Comparison of ENCODE assay signal across 1 cellular context in the genomic region with DNA sequence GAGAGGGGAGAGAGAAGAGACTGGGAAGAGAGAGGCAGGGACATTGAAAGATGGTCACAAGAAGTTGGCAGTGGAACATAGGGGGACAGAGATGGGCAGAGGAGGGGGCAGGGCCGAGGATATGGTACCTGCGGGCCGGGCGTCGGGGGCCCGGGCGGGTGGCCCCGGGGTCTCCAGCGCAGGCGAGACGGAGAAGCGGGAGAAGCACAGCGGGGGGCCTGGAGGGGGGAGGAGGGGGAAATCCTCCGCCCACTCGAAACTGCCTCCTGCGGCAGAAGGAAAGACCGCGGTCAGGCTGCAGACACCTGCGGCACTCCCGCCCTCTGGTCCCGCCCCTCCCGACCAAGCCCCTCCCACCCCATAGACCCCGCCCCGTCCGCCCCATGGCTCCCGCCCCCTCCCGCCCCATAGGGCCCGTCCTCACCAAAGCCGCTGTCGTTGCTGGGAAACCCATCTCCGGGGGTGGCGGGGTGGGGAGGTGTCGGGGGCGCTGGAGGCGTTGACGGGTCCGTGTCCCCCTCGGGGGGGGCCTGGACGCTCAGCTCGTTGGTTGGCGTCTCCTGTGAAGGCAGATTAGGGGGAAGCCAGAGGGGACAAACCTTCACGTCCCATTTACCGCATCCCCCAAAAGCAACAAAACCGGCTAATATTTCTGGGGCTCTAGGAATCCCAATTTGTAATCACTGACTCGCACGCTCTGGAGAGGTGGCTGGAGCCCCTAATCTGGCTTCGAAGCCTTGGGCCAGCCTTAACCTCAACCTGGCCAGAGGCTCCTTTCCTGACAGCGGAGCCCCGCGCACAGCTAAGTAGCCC.
TF ChIP-seq lines count a peak whose summit lies in the region.

No MANE protein-coding gene starts in this region.

TF ChIP-seq in WTC11, 78 proteins besides CTCF, POLR2A, EP300 and RAD21 (continued from another document):
- TF ChIP-seq, protein P1, sequence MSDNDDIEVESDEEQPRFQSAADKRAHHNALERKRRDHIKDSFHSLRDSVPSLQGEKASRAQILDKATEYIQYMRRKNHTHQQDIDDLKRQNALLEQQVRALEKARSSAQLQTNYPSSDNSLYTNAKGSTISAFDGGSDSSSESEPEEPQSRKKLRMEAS (CRISPR knock-in tag; IDR thresholded peaks at IDR 0.05) = no peak
- TF ChIP-seq CREM (CRISPR knock-in tag; IDR thresholded peaks at IDR 0.05) (no peak), ZNF396 (CRISPR knock-in tag; IDR thresholded peaks at IDR 0.05; ENCODE audit: borderline replicate concordance) (no peak), ZNF138 (CRISPR knock-in tag; conservative IDR thresholded peaks at IDR 0.05) (no peak), ZNF671 (CRISPR knock-in tag; IDR thresholded peaks at IDR 0.05) (no peak)
- TF ChIP-seq, protein P2, sequence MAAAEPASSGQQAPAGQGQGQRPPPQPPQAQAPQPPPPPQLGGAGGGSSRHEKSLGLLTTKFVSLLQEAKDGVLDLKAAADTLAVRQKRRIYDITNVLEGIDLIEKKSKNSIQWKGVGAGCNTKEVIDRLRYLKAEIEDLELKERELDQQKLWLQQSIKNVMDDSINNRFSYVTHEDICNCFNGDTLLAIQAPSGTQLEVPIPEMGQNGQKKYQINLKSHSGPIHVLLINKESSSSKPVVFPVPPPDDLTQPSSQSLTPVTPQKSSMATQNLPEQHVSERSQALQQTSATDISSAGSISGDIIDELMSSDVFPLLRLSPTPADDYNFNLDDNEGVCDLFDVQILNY (CRISPR knock-in tag; IDR thresholded peaks at IDR 0.05) = no peak
- TF ChIP-seq, protein P3, sequence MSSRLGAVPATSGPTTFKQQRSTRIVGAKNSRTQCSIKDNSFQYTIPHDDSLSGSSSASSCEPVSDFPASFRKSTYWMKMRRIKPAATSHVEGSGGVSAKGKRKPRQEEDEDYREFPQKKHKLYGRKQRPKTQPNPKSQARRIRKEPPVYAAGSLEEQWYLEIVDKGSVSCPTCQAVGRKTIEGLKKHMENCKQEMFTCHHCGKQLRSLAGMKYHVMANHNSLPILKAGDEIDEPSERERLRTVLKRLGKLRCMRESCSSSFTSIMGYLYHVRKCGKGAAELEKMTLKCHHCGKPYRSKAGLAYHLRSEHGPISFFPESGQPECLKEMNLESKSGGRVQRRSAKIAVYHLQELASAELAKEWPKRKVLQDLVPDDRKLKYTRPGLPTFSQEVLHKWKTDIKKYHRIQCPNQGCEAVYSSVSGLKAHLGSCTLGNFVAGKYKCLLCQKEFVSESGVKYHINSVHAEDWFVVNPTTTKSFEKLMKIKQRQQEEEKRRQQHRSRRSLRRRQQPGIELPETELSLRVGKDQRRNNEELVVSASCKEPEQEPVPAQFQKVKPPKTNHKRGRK (CRISPR knock-in tag; IDR thresholded peaks at IDR 0.05; ENCODE audit: borderline replicate concordance) = no peak
- TF ChIP-seq, protein P4, sequence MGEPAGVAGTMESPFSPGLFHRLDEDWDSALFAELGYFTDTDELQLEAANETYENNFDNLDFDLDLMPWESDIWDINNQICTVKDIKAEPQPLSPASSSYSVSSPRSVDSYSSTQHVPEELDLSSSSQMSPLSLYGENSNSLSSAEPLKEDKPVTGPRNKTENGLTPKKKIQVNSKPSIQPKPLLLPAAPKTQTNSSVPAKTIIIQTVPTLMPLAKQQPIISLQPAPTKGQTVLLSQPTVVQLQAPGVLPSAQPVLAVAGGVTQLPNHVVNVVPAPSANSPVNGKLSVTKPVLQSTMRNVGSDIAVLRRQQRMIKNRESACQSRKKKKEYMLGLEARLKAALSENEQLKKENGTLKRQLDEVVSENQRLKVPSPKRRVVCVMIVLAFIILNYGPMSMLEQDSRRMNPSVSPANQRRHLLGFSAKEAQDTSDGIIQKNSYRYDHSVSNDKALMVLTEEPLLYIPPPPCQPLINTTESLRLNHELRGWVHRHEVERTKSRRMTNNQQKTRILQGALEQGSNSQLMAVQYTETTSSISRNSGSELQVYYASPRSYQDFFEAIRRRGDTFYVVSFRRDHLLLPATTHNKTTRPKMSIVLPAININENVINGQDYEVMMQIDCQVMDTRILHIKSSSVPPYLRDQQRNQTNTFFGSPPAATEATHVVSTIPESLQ (CRISPR knock-in tag; IDR thresholded peaks at IDR 0.05) = no peak
- TF ChIP-seq, protein P5, sequence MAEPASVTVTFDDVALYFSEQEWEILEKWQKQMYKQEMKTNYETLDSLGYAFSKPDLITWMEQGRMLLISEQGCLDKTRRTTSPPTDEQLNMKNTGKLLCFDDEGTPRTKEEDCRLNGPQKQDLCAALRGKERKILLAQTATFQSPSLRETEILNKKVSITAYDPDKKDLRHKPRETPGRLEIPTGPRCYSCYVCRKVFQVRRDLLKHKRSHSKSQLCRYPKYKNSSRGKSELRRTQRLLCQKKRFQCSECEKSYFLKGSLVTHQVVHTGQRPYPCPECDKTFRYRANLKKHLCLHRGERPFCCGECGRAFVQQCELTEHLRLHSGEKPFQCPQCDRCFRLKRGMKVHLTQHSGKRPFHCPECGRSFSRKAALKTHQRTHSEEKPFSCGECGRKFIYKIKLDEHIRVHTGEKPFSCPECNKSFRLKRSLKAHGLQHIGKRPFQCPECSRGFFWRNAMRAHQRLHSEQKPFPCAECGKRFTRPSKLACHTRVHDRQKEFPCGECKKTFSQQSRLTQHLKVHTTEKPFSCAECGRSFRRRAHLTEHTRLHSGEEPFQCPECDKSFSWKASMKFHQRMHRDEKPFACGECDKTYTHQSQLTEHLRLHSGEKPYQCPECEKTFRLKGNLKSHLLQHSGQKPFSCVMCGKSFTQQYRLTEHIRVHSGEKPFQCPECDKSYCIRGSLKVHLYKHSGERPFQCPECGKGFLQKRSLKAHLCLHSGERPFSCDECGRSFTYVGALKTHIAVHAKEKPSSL (CRISPR knock-in tag; conservative IDR thresholded peaks at IDR 0.05) = no peak
- TF ChIP-seq, protein P6, sequence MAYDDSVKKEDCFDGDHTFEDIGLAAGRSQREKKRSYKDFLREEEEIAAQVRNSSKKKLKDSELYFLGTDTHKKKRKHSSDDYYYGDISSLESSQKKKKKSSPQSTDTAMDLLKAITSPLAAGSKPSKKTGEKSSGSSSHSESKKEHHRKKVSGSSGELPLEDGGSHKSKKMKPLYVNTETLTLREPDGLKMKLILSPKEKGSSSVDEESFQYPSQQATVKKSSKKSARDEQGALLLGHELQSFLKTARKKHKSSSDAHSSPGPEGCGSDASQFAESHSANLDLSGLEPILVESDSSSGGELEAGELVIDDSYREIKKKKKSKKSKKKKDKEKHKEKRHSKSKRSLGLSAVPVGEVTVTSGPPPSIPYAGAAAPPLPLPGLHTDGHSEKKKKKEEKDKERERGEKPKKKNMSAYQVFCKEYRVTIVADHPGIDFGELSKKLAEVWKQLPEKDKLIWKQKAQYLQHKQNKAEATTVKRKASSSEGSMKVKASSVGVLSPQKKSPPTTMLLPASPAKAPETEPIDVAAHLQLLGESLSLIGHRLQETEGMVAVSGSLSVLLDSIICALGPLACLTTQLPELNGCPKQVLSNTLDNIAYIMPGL (CRISPR knock-in tag; IDR thresholded peaks at IDR 0.05) = no peak
- TF ChIP-seq, protein P7, sequence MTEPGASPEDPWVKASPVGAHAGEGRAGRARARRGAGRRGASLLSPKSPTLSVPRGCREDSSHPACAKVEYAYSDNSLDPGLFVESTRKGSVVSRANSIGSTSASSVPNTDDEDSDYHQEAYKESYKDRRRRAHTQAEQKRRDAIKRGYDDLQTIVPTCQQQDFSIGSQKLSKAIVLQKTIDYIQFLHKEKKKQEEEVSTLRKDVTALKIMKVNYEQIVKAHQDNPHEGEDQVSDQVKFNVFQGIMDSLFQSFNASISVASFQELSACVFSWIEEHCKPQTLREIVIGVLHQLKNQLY (CRISPR knock-in tag; IDR thresholded peaks at IDR 0.05) = no peak
TF ChIP-seq in WTC11: peak in this region for 0.
